Comparison of ENCODE assay signal across 26 cellular contexts in the genomic region with DNA sequence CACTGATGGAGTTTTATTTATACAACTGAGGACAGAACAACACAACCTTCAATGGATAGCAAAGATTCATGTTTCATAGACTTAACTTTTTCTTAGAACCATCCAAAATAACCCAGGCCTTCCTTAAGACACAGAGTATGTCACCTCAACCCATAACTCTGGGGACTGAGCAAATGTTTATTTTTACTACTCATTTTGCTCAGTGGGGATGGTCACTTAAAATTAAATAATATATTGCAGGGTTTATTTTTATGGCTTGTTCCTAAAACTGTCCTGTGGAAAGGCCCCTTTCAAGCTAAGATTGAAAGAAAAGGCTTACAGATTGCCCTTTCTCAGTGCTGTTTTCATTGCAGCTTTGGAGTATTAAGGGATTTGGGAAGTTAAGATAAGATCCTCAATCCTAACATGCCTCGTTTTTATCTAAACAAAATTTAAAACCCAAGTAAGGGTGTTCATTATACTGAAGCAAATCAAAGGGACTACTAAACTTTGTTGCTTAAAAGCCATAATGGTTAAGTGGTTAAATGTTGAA.
"Had no signal": no experiment of that assay in that cellular context is flagged by ENCODE, and none has a peak within 500 bp of the region (broad histone marks: within the 10 kb centered on the region; RNA-seq: fewer than 3 reads in every experiment).

No MANE protein-coding gene starts in this region.

- DNase-seq: activated CD4-positive, alpha-beta T cell treated with anti-CD3 and anti-CD28 coated beads for 48 hours; activated CD4-positive, alpha-beta T cell treated with anti-CD3 and anti-CD28 coated beads, Interleukin-2, amount 50 U/mL, for 48 hours; activated CD8-positive, alpha-beta memory T cell treated with anti-CD3 and anti-CD28 coated beads for 24 hours; activated effector memory CD4-positive, alpha-beta T cell treated with Interleukin-2 at 50 U/mL for 16 hours; activated naive CD4-positive, alpha-beta T cell treated with Interleukin-2 at 50 U/mL for 16 hours; activated naive CD8-positive, alpha-beta T cell treated with anti-CD3 and anti-CD28 coated beads for 36 hours; cortex of kidney; left cardiac atrium; left ventricle myocardium superior; natural killer cell; nucleus accumbens; stimulated activated CD4-positive, alpha-beta T cell treated with anti-CD3 and anti-CD28 coated beads, Interleukin-15, amount 100 ng/mL, for 24 hours; stimulated activated CD4-positive, alpha-beta T cell treated with anti-CD3 and anti-CD28 coated beads, Interleukin-2, amount 100 ng/mL, for 24 hours; stimulated activated naive B cell treated with anti-CD40 and anti-IgM and Interleukin-4, amounts not matched to agents 10 μg/mL and 1 μg/mL and 100 μg/mL, for 72 hours; stomach; SW 1271; T-helper 9 cell; thyroid gland; upper lobe of left lung; WERI-Rb-1 had no signal

- H3K4me1 Mint-ChIP-seq: activated naive CD8-positive, alpha-beta T cell treated with anti-CD3 and anti-CD28 coated beads for 36 hours; natural killer cell; stimulated activated naive B cell treated with anti-CD40 and anti-IgM and Interleukin-4, amounts not matched to agents 10 μg/mL and 1 μg/mL and 100 μg/mL, for 72 hours had no signal

- H3K9me3 Mint-ChIP-seq: activated naive CD8-positive, alpha-beta T cell treated with anti-CD3 and anti-CD28 coated beads for 36 hours; brain; T-helper 1 cell treated with Interleukin-12 subunit alpha and Interleukin-12 subunit beta and Interleukin-4 antibody, amounts not matched to agents 30 μg/mL and 1 μg/mL, for 36 hours had no signal

- H3K27me3 Mint-ChIP-seq: brain; stimulated activated naive B cell treated with anti-CD40 and anti-IgM and Interleukin-4, amounts not matched to agents 10 μg/mL and 1 μg/mL and 100 μg/mL, for 72 hours had no signal

- ATAC-seq: activated CD4-positive, CD25-positive, alpha-beta regulatory T cell treated with anti-CD3 and anti-CD28 coated beads, Interleukin-2, amount 50 U/mL, for 24 hours; left cardiac atrium; left ventricle myocardium superior; natural killer cell; stimulated activated naive B cell treated with anti-CD40 and anti-IgM and Interleukin-4, amounts not matched to agents 10 μg/mL and 1 μg/mL and 100 μg/mL, for 72 hours had no signal

- H3K9me3 ChIP-seq: ascending aorta, esophagus muscularis mucosa, right atrium auricular region, stomach, thyroid gland, upper lobe of left lung had no signal

- H3K27ac ChIP-seq: ascending aorta, esophagus muscularis mucosa, right atrium auricular region, stomach, thyroid gland, upper lobe of left lung, WERI-Rb-1 had no signal

- H3K4me3 ChIP-seq: ascending aorta, esophagus muscularis mucosa, right atrium auricular region, stomach, thyroid gland, upper lobe of left lung had no signal

- H3K4me3 Mint-ChIP-seq: activated naive CD8-positive, alpha-beta T cell treated with anti-CD3 and anti-CD28 coated beads for 36 hours; brain; natural killer cell; stimulated activated naive B cell treated with anti-CD40 and anti-IgM and Interleukin-4, amounts not matched to agents 10 μg/mL and 1 μg/mL and 100 μg/mL, for 72 hours; T-helper 1 cell treated with Interleukin-12 subunit alpha and Interleukin-12 subunit beta and Interleukin-4 antibody, amounts not matched to agents 30 μg/mL and 1 μg/mL, for 36 hours had no signal

- H3K36me3 Mint-ChIP-seq: activated naive CD8-positive, alpha-beta T cell treated with anti-CD3 and anti-CD28 coated beads for 36 hours; brain; natural killer cell; stimulated activated naive B cell treated with anti-CD40 and anti-IgM and Interleukin-4, amounts not matched to agents 10 μg/mL and 1 μg/mL and 100 μg/mL, for 72 hours had no signal

- H3K27me3 ChIP-seq: ascending aorta, esophagus muscularis mucosa, right atrium auricular region, stomach, thyroid gland, upper lobe of left lung had no signal

- H3K36me3 ChIP-seq: ascending aorta, esophagus muscularis mucosa, right atrium auricular region, stomach, thyroid gland, upper lobe of left lung, WERI-Rb-1 had no signal

- H3K4me1 ChIP-seq: ascending aorta, esophagus muscularis mucosa, right atrium auricular region, stomach, thyroid gland, upper lobe of left lung had no signal

- H3K27ac Mint-ChIP-seq: activated naive CD8-positive, alpha-beta T cell treated with anti-CD3 and anti-CD28 coated beads for 36 hours; brain; natural killer cell; stimulated activated naive B cell treated with anti-CD40 and anti-IgM and Interleukin-4, amounts not matched to agents 10 μg/mL and 1 μg/mL and 100 μg/mL, for 72 hours; T-helper 1 cell treated with Interleukin-12 subunit alpha and Interleukin-12 subunit beta and Interleukin-4 antibody, amounts not matched to agents 30 μg/mL and 1 μg/mL, for 36 hours had no signal
